In the genomic region with DNA sequence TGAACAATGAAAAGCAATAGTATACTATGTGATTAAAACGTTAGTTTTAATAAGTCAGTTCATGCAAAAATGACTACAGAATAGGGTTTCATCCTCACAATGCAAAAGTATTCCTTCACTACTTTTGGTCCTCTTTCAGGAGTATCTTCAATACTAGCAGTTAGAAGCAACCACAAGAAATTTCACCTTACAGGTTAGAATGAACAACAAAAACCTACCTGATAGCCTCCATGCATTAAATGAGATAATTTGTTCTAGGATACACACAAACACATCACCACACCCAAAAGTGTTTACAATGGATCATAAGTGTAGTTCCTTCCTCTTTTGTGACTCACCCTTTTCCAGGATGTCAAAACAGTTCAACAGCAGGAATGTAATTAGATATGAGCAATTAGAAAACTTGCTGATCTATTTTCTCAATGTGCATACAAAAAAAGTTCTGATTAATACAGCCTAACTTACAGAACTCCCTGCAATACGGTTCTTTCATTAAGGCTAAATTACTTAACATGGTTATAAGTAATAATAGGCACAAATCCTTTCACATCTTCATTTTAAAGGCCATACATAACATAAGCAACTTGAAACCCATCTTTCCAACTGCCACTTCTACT, we compare ENCODE assay signal across 10 cellular contexts. TPM values are rescaled to one million over a fixed set of nuclear protein-coding genes. Genes with fewer than 3 reads are reported as not detected.
DNase-seq lines count a peak whose midpoint lies in the region; ATAC-seq and TF ChIP-seq lines count a peak whose summit lies in the region.
"Had no signal": no experiment of that assay in that cellular context is flagged by ENCODE, and none has a peak within 500 bp of the region (broad histone marks: within the 10 kb centered on the region; RNA-seq: fewer than 3 reads in every experiment).

No MANE protein-coding gene starts in this region.

- WGBS in smooth muscle cell (ENCODE audit: low lambda C conversion rate), result 88% methylated on average over 2 of the region's 2 CpGs

- no peak for ATAC-seq in activated T-cell treated with anti-CD3 and anti-CD28 coated beads, Interleukin-2, amount 50 U/mL, for 72 hours (replicated peaks in 1 of 2)
- ATAC-seq: K562 had no signal

- H3K4me3 ChIP-seq in fibroblast of villous mesenchyme (ENCODE audit: low read depth, low read length), result no peak overlapping the region
- no peak overlapping the region for H3K4me3 ChIP-seq in smooth muscle cell
- H3K4me3 ChIP-seq: K562 had no signal

- H3K27me3 ChIP-seq in smooth muscle cell (ENCODE audit: low read depth), result no peaks in the 10 kb centered on the region

- no peaks in the 10 kb centered on the region for H3K36me3 Mint-ChIP-seq in activated T-cell treated with anti-CD3 and anti-CD28 coated beads, Interleukin-2, amount 50 U/mL, for 72 hours (ENCODE audit: insufficient read depth in 2 of 2)
- peaks cover 2% of the 10 kb centered on the region for H3K36me3 Mint-ChIP-seq in progenitor cell of endocrine pancreas (ENCODE audit: insufficient read depth)

- peak; percentile 34 for DNase-seq in HPDE6-E6E7 (ENCODE audit: extremely low spot score)
- DNase-seq in SIG-M5 (lab: John Stamatoyannopoulos, UW), result peak; percentile 34
- DNase-seq in fibroblast of villous mesenchyme (ENCODE audit: low read depth), result peak; percentile 81
- DNase-seq in smooth muscle cell (lab: John Stamatoyannopoulos, UW; ENCODE audit: unreplicated experiment), result no peak
- no peak for DNase-seq in NCI-H2227 treated with DMSO at 0.1 percent for 48 hours (lab: John Stamatoyannopoulos, UW)
- no peak for DNase-seq in COLO668 (lab: John Stamatoyannopoulos, UW; ENCODE audit: unreplicated experiment)
- no peak for DNase-seq in activated T-cell treated with anti-CD3 and anti-CD28 coated beads, Interleukin-2, amount 50 U/mL, for 72 hours
- no peak for DNase-seq in progenitor cell of endocrine pancreas (ENCODE audit: low spot score, unreplicated experiment)
- DNase-seq: mesendoderm had no signal

- H3K4me1 ChIP-seq in smooth muscle cell (ENCODE audit: low read depth), result no peaks in the 10 kb centered on the region

- H3K9ac ChIP-seq in smooth muscle cell (ENCODE audit: low read depth), result no peak overlapping the region

- H3K27me3 Mint-ChIP-seq in activated T-cell treated with anti-CD3 and anti-CD28 coated beads, Interleukin-2, amount 50 U/mL, for 72 hours (ENCODE audit: low read depth), result peaks cover 11% of the 10 kb centered on the region
- H3K27me3 Mint-ChIP-seq in progenitor cell of endocrine pancreas, result no peaks in the 10 kb centered on the region

- peaks cover 96% of the 10 kb centered on the region for H4K20me1 ChIP-seq in smooth muscle cell (ENCODE audit: low read depth)

- peaks cover 7% of the 10 kb centered on the region for H3F3A ChIP-seq in smooth muscle cell (ENCODE audit: low read depth)

- H3K27ac Mint-ChIP-seq in activated T-cell treated with anti-CD3 and anti-CD28 coated beads, Interleukin-2, amount 50 U/mL, for 72 hours, result no peak overlapping the region
- no peak overlapping the region for H3K27ac Mint-ChIP-seq in progenitor cell of endocrine pancreas

- TF ChIP-seq CTCF in fibroblast of villous mesenchyme (IDR thresholded peaks at IDR 0.05; ENCODE audit: insufficient read depth, low read depth, low read length) (no peak), smooth muscle cell (IDR thresholded peaks at IDR 0.05; ENCODE audit: borderline replicate concordance, insufficient read depth, poor library complexity, severe bottlenecking) (no peak), progenitor cell of endocrine pancreas (IDR thresholded peaks at IDR 0.05; ENCODE audit: unreplicated experiment) (no peak)

- no peaks in the 10 kb centered on the region for H3K9me3 ChIP-seq in smooth muscle cell (replicated peaks; ENCODE audit: low read depth)

- H3K79me2 ChIP-seq in smooth muscle cell (ENCODE audit: low read depth), result peaks cover 98% of the 10 kb centered on the region

- H3K27ac ChIP-seq in smooth muscle cell (ENCODE audit: low read depth), result peak overlapping the region; percentile 38

- no peak overlapping the region for H2AFZ ChIP-seq in smooth muscle cell (ENCODE audit: low read depth)

- H3K9me3 Mint-ChIP-seq in activated T-cell treated with anti-CD3 and anti-CD28 coated beads, Interleukin-2, amount 50 U/mL, for 72 hours, result no peaks in the 10 kb centered on the region
- H3K9me3 Mint-ChIP-seq in progenitor cell of endocrine pancreas (ENCODE audit: low read depth), result peaks cover 5% of the 10 kb centered on the region

- peak overlapping the region; percentile 34 for H3K4me2 ChIP-seq in smooth muscle cell

- H3K4me3 Mint-ChIP-seq in activated T-cell treated with anti-CD3 and anti-CD28 coated beads, Interleukin-2, amount 50 U/mL, for 72 hours, result no peak overlapping the region
- no peak overlapping the region for H3K4me3 Mint-ChIP-seq in progenitor cell of endocrine pancreas (ENCODE audit: low read depth)

- H3K36me3 ChIP-seq in smooth muscle cell (ENCODE audit: low read depth), result no peaks in the 10 kb centered on the region

- H3K4me1 Mint-ChIP-seq in activated T-cell treated with anti-CD3 and anti-CD28 coated beads, Interleukin-2, amount 50 U/mL, for 72 hours (ENCODE audit: low read depth), result no peaks in the 10 kb centered on the region
- no peaks in the 10 kb centered on the region for H3K4me1 Mint-ChIP-seq in progenitor cell of endocrine pancreas (ENCODE audit: low read depth)

RNA-seq across cellular contexts. Expression of a gene that starts 21.6 kb away (rescaled TPM):
- 160 TPM in 2 replicates for total RNA-seq in fibroblast of villous mesenchyme
- total RNA-seq in smooth muscle cell, result 109 and 121 TPM in 2 replicates
- polyA plus RNA-seq in smooth muscle cell, result 147 and 153 TPM in 2 replicates
- total RNA-seq in activated T-cell treated with anti-CD3 and anti-CD28 coated beads, Interleukin-2, amount 50 U/mL, for 72 hours, result 1 to 10 TPM; 1.9 to 2.0 TPM
- total RNA-seq in progenitor cell of endocrine pancreas, result 46.2 and 49.3 TPM in 2 replicates

Comparison
In these comparisons a context has a peak if more than half of its experiments do, and no peak if none do; other contexts are left out.
1. DNase-seq: peak in HPDE6-E6E7 (single experiment), SIG-M5 (single experiment) and fibroblast of villous mesenchyme (single experiment); none in smooth muscle cell (single experiment), NCI-H2227 treated with DMSO at 0.1 percent for 48 hours (single experiment), COLO668 (single experiment), activated T-cell treated with anti-CD3 and anti-CD28 coated beads, Interleukin-2, amount 50 U/mL, for 72 hours (0 of 2) and progenitor cell of endocrine pancreas (single experiment).
2. RNA of a gene that starts 21.6 kb away (total RNA-seq): 160 TPM in fibroblast of villous mesenchyme, 109 to 121 TPM in smooth muscle cell and 46.2 to 49.3 TPM in progenitor cell of endocrine pancreas; 1.9 to 2.0 TPM in activated T-cell treated with anti-CD3 and anti-CD28 coated beads, Interleukin-2, amount 50 U/mL, for 72 hours; every median in the first group is over 10 times any median in the second.